In the genomic region with DNA sequence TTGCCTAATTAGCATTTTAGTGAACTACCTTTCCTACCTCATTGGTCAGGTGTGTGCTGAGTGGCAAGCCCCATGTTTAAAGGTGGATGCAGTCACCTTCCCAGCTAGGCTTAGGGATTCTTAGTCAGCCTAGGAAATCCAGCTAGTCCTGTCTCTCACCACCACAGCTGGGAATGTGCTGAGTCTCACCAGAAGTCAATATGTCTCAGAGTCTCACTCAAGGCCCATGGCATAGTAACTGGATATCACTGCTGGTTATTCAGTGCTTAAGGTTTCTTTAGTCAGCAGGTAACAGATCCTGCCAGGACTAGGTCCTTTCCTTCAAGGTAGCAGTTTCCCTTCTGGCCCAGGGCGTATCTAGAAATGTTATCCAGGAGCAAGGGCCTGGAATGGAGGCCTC, we compare ENCODE assay signal across 1 cellular context.
TF ChIP-seq lines count a peak whose summit lies in the region.

No MANE protein-coding gene starts in this region.

TF ChIP-seq in H1, 55 proteins besides CTCF, POLR2A, EP300 and RAD21 (continued from another document):
- TF ChIP-seq ATF3 (IDR thresholded peaks at IDR 0.05; ENCODE audit: insufficient read depth, low read depth, low read length) (no peak), RFX5 (IDR thresholded peaks at IDR 0.05; ENCODE audit: borderline replicate concordance, low read depth, low read length) (no peak), RNF2 (IDR thresholded peaks at IDR 0.05; ENCODE audit: borderline replicate concordance, low read depth, low read length, missing control alignments, poor library complexity, severe bottlenecking) (no peak), KDM1A (IDR thresholded peaks at IDR 0.05; ENCODE audit: borderline replicate concordance, low read length) (no peak), ASH2L (IDR thresholded peaks at IDR 0.05; ENCODE audit: low read length) (no peak), TEAD4 (IDR thresholded peaks at IDR 0.05; ENCODE audit: low read depth, low read length) (no peak), TBP (IDR thresholded peaks at IDR 0.05; ENCODE audit: low read depth, low read length) (no peak), SP4 (IDR thresholded peaks at IDR 0.05; ENCODE audit: low read length) (no peak), SIX5 (IDR thresholded peaks at IDR 0.05; ENCODE audit: low read depth, low read length) (no peak), FOSL1 (IDR thresholded peaks at IDR 0.05; ENCODE audit: insufficient read depth, low read depth, low read length) (no peak), CTBP2 (IDR thresholded peaks at IDR 0.05; ENCODE audit: borderline replicate concordance, insufficient read depth, insufficient read length, low read length) (no peak), SIRT6 (IDR thresholded peaks at IDR 0.05; ENCODE audit: low read length) (no peak), CBX8 (IDR thresholded peaks at IDR 0.05; ENCODE audit: borderline replicate concordance, low read depth, low read length) (no peak)
- TF ChIP-seq, protein P1, sequence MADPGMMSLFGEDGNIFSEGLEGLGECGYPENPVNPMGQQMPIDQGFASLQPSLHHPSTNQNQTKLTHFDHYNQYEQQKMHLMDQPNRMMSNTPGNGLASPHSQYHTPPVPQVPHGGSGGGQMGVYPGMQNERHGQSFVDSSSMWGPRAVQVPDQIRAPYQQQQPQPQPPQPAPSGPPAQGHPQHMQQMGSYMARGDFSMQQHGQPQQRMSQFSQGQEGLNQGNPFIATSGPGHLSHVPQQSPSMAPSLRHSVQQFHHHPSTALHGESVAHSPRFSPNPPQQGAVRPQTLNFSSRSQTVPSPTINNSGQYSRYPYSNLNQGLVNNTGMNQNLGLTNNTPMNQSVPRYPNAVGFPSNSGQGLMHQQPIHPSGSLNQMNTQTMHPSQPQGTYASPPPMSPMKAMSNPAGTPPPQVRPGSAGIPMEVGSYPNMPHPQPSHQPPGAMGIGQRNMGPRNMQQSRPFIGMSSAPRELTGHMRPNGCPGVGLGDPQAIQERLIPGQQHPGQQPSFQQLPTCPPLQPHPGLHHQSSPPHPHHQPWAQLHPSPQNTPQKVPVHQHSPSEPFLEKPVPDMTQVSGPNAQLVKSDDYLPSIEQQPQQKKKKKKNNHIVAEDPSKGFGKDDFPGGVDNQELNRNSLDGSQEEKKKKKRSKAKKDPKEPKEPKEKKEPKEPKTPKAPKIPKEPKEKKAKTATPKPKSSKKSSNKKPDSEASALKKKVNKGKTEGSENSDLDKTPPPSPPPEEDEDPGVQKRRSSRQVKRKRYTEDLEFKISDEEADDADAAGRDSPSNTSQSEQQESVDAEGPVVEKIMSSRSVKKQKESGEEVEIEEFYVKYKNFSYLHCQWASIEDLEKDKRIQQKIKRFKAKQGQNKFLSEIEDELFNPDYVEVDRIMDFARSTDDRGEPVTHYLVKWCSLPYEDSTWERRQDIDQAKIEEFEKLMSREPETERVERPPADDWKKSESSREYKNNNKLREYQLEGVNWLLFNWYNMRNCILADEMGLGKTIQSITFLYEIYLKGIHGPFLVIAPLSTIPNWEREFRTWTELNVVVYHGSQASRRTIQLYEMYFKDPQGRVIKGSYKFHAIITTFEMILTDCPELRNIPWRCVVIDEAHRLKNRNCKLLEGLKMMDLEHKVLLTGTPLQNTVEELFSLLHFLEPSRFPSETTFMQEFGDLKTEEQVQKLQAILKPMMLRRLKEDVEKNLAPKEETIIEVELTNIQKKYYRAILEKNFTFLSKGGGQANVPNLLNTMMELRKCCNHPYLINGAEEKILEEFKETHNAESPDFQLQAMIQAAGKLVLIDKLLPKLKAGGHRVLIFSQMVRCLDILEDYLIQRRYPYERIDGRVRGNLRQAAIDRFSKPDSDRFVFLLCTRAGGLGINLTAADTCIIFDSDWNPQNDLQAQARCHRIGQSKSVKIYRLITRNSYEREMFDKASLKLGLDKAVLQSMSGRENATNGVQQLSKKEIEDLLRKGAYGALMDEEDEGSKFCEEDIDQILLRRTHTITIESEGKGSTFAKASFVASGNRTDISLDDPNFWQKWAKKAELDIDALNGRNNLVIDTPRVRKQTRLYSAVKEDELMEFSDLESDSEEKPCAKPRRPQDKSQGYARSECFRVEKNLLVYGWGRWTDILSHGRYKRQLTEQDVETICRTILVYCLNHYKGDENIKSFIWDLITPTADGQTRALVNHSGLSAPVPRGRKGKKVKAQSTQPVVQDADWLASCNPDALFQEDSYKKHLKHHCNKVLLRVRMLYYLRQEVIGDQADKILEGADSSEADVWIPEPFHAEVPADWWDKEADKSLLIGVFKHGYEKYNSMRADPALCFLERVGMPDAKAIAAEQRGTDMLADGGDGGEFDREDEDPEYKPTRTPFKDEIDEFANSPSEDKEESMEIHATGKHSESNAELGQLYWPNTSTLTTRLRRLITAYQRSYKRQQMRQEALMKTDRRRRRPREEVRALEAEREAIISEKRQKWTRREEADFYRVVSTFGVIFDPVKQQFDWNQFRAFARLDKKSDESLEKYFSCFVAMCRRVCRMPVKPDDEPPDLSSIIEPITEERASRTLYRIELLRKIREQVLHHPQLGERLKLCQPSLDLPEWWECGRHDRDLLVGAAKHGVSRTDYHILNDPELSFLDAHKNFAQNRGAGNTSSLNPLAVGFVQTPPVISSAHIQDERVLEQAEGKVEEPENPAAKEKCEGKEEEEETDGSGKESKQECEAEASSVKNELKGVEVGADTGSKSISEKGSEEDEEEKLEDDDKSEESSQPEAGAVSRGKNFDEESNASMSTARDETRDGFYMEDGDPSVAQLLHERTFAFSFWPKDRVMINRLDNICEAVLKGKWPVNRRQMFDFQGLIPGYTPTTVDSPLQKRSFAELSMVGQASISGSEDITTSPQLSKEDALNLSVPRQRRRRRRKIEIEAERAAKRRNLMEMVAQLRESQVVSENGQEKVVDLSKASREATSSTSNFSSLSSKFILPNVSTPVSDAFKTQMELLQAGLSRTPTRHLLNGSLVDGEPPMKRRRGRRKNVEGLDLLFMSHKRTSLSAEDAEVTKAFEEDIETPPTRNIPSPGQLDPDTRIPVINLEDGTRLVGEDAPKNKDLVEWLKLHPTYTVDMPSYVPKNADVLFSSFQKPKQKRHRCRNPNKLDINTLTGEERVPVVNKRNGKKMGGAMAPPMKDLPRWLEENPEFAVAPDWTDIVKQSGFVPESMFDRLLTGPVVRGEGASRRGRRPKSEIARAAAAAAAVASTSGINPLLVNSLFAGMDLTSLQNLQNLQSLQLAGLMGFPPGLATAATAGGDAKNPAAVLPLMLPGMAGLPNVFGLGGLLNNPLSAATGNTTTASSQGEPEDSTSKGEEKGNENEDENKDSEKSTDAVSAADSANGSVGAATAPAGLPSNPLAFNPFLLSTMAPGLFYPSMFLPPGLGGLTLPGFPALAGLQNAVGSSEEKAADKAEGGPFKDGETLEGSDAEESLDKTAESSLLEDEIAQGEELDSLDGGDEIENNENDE (IDR thresholded peaks at IDR 0.05; ENCODE audit: insufficient replicate concordance, low read length) = no peak
- TF ChIP-seq, protein P2, sequence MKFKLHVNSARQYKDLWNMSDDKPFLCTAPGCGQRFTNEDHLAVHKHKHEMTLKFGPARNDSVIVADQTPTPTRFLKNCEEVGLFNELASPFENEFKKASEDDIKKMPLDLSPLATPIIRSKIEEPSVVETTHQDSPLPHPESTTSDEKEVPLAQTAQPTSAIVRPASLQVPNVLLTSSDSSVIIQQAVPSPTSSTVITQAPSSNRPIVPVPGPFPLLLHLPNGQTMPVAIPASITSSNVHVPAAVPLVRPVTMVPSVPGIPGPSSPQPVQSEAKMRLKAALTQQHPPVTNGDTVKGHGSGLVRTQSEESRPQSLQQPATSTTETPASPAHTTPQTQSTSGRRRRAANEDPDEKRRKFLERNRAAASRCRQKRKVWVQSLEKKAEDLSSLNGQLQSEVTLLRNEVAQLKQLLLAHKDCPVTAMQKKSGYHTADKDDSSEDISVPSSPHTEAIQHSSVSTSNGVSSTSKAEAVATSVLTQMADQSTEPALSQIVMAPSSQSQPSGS (IDR thresholded peaks at IDR 0.05; ENCODE audit: low read length) = no peak
